ENCODE assay signal across 12 cellular contexts in genomic region chr17:35774499-35774898, GRCh38. TPM values are rescaled to one million over a fixed set of nuclear protein-coding genes. Genes with fewer than 3 reads are reported as not detected.
A peak's percentile ranks its signal among the peaks of the same experiment; 100 is the strongest.
DNase-seq lines count a peak whose midpoint lies in the region; ATAC-seq and TF ChIP-seq lines count a peak whose summit lies in the region.
"Had no signal": no experiment of that assay in that cellular context is flagged by ENCODE, and none has a peak within 500 bp of the region (broad histone marks: within the 10 kb centered on the region; RNA-seq: fewer than 3 reads in every experiment).

No MANE protein-coding gene starts in this region.

- H3K4me2 ChIP-seq in neural progenitor cell = peak overlapping the region; percentile 12

- no peaks in the 10 kb centered on the region for H3K9me3 Mint-ChIP-seq in natural killer cell treated with Interleukin-12 subunit alpha and Interleukin-12 subunit beta and Interleukin-15 and Interleukin-18, amount 100 ng/mL, for 72 hours
- H3K9me3 Mint-ChIP-seq in natural killer cell (no peaks in the 10 kb centered on the region), neural progenitor cell (no peaks in the 10 kb centered on the region)
- H3K9me3 Mint-ChIP-seq: activated naive CD4-positive, alpha-beta T cell treated with anti-CD3 and anti-CD28 coated beads, Interleukin-2, amount 10 ng/mL, durations not matched to agents 7 days and 5 days had no signal

- peaks cover 7 to 16% of the 10 kb centered on the region in 2 donors for H3K27me3 Mint-ChIP-seq in natural killer cell treated with Interleukin-12 subunit alpha and Interleukin-12 subunit beta and Interleukin-15 and Interleukin-18, amount 100 ng/mL, for 72 hours
- peaks cover 7 to 11% of the 10 kb centered on the region in 2 donors for H3K27me3 Mint-ChIP-seq in natural killer cell (ENCODE audit: low read depth in 2 of 2)
- H3K27me3 Mint-ChIP-seq in neural progenitor cell (ENCODE audit: insufficient read depth, low read depth) = peaks cover 8% of the 10 kb centered on the region

- H3K79me2 ChIP-seq in neural progenitor cell (ENCODE audit: low read depth) = no peaks in the 10 kb centered on the region

- H3K27ac ChIP-seq in neural progenitor cell (no peak overlapping the region), aorta (ENCODE audit: low read depth in 1 of 2, low read length in 2 of 2) (peak overlapping the region; percentile 77 to 85)

- no peaks in the 10 kb centered on the region for H3K36me3 ChIP-seq in neural progenitor cell
- no peaks in the 10 kb centered on the region for H3K36me3 ChIP-seq in aorta (ENCODE audit: control insufficient read depth in 1 of 2, insufficient read depth in 2 of 2, low read length in 1 of 2)

- H4K20me1 ChIP-seq in neural progenitor cell (ENCODE audit: low read depth) = no peaks in the 10 kb centered on the region

- WGBS in aorta, 2 donors = 6 to 11% methylated on average over 5 of the region's 5 CpGs

- TF ChIP-seq CTCF in natural killer cell (IDR thresholded peaks at IDR 0.05) (no peak), neural progenitor cell (IDR thresholded peaks at IDR 0.05) (no peak)

- no peak overlapping the region for H3K27ac Mint-ChIP-seq in natural killer cell treated with Interleukin-12 subunit alpha and Interleukin-12 subunit beta and Interleukin-15 and Interleukin-18, amount 100 ng/mL, for 72 hours
- H3K27ac Mint-ChIP-seq in natural killer cell (no peak overlapping the region), neural progenitor cell (peak overlapping the region; percentile 25)
- H3K27ac Mint-ChIP-seq: activated naive CD4-positive, alpha-beta T cell treated with anti-CD3 and anti-CD28 coated beads, Interleukin-2, amount 10 ng/mL, durations not matched to agents 7 days and 5 days had no signal

- H3F3A ChIP-seq in neural progenitor cell (ENCODE audit: low read depth) = peaks cover 5% of the 10 kb centered on the region

- H3K9me3 ChIP-seq in neural progenitor cell (ENCODE audit: low read depth) (no peaks in the 10 kb centered on the region), aorta (ENCODE audit: control insufficient read depth, low read length) (no peaks in the 10 kb centered on the region)

- H3K4me1 Mint-ChIP-seq in natural killer cell treated with Interleukin-12 subunit alpha and Interleukin-12 subunit beta and Interleukin-15 and Interleukin-18, amount 100 ng/mL, for 72 hours (ENCODE audit: low read depth in 2 of 2) = no peaks in the 10 kb centered on the region
- H3K4me1 Mint-ChIP-seq in natural killer cell (no peaks in the 10 kb centered on the region), neural progenitor cell (peaks cover 30% of the 10 kb centered on the region)
- H3K4me1 Mint-ChIP-seq: activated naive CD4-positive, alpha-beta T cell treated with anti-CD3 and anti-CD28 coated beads, Interleukin-2, amount 10 ng/mL, durations not matched to agents 7 days and 5 days had no signal

- peak; percentile 41 for DNase-seq in natural killer cell treated with Interleukin-12 subunit alpha and Interleukin-12 subunit beta and Interleukin-15 and Interleukin-18, amount 100 ng/mL, for 72 hours (ENCODE audit: low spot score)
- DNase-seq in natural killer cell = no peak
- DNase-seq in fibroblast of the conjunctiva (ENCODE audit: low read depth) = peak; percentile 63
- no peak for DNase-seq in neural progenitor cell (ENCODE audit: low spot score)
- DNase-seq in aorta = peak; percentile 86 to 92
- DNase-seq in cortex of kidney (lab: John Stamatoyannopoulos, UW) = no peak
- DNase-seq in iPS-NIHi7 (ENCODE audit: extremely low spot score) = no peak
- DNase-seq: activated CD4-positive, alpha-beta T cell treated with anti-CD3 and anti-CD28 coated beads for 48 hours; activated naive CD4-positive, alpha-beta T cell treated with anti-CD3 and anti-CD28 coated beads, Interleukin-2, amount 10 ng/mL, durations not matched to agents 7 days and 5 days; MV-4-11; stimulated activated CD8-positive, alpha-beta memory T cell treated with anti-CD3 and anti-CD28 coated beads, Interleukin-4, amount 100 ng/mL, for 48 hours had no signal

- H3K4me3 ChIP-seq in neural progenitor cell (no peak overlapping the region), aorta (ENCODE audit: low read length in 2 of 2) (no peak overlapping the region)

- intact Hi-C loops in natural killer cell (cut with micrococcal nuclease) = no loop called here
- intact Hi-C loops in aorta (cut with DNase I) = no loop called here

- peak overlapping the region; percentile 86 for H2AFZ ChIP-seq in neural progenitor cell (replicated peaks)

- no peak for ATAC-seq in natural killer cell treated with Interleukin-12 subunit alpha and Interleukin-12 subunit beta and Interleukin-15 and Interleukin-18, amount 100 ng/mL, for 72 hours
- ATAC-seq in natural killer cell (no peak), aorta (ENCODE audit: low FRiP score) (peak; percentile 87), HG02973 (IDR thresholded peaks at IDR 0.05; ENCODE audit: unreplicated experiment) (no peak)

- H3K27me3 ChIP-seq in neural progenitor cell (no peaks in the 10 kb centered on the region), aorta (ENCODE audit: control insufficient read depth in 1 of 2, insufficient read depth in 2 of 2, low read length in 1 of 2) (no peaks in the 10 kb centered on the region)

- H3K4me1 ChIP-seq in neural progenitor cell (peaks cover 30% of the 10 kb centered on the region), aorta (ENCODE audit: control insufficient read depth in 1 of 2, insufficient read depth in 2 of 2, low read length in 2 of 2) (no peaks in the 10 kb centered on the region)

- H3K4me3 Mint-ChIP-seq in natural killer cell treated with Interleukin-12 subunit alpha and Interleukin-12 subunit beta and Interleukin-15 and Interleukin-18, amount 100 ng/mL, for 72 hours = no peak overlapping the region
- no peak overlapping the region for H3K4me3 Mint-ChIP-seq in natural killer cell
- no peak overlapping the region for H3K4me3 Mint-ChIP-seq in neural progenitor cell
- H3K4me3 Mint-ChIP-seq: activated naive CD4-positive, alpha-beta T cell treated with anti-CD3 and anti-CD28 coated beads, Interleukin-2, amount 10 ng/mL, durations not matched to agents 7 days and 5 days had no signal

- H3K9ac ChIP-seq in neural progenitor cell = no peak overlapping the region

- no peaks in the 10 kb centered on the region for H3K36me3 Mint-ChIP-seq in natural killer cell treated with Interleukin-12 subunit alpha and Interleukin-12 subunit beta and Interleukin-15 and Interleukin-18, amount 100 ng/mL, for 72 hours
- H3K36me3 Mint-ChIP-seq in natural killer cell = no peaks in the 10 kb centered on the region
- H3K36me3 Mint-ChIP-seq in neural progenitor cell = no peaks in the 10 kb centered on the region
- H3K36me3 Mint-ChIP-seq: activated naive CD4-positive, alpha-beta T cell treated with anti-CD3 and anti-CD28 coated beads, Interleukin-2, amount 10 ng/mL, durations not matched to agents 7 days and 5 days had no signal

RNA-seq across cellular contexts. Expression of gene C17orf50, which starts 13.8 kb away (rescaled TPM):
- total RNA-seq in natural killer cell treated with Interleukin-12 subunit alpha and Interleukin-12 subunit beta and Interleukin-15 and Interleukin-18, amount 100 ng/mL, for 72 hours = not detected
- total RNA-seq in natural killer cell = not detected
- total RNA-seq in neural progenitor cell (ENCODE audit: low replicate concordance) = not detected in 2 replicates
- not detected for total RNA-seq in aorta
- polyA plus RNA-seq in aorta = not detected

RNA-seq across cellular contexts. Expression of gene MMP28, which starts 20.9 kb away (rescaled TPM):
- total RNA-seq in natural killer cell treated with Interleukin-12 subunit alpha and Interleukin-12 subunit beta and Interleukin-15 and Interleukin-18, amount 100 ng/mL, for 72 hours = not detected
- total RNA-seq in natural killer cell = 1 to 10 TPM in 1 of 3 donors, not detected in 2; 1.1 TPM
- not detected in 2 replicates for total RNA-seq in neural progenitor cell (ENCODE audit: low replicate concordance)
- 1 to 10 TPM; 4.5 to 6.4 TPM for total RNA-seq in aorta
- 1 to 10 TPM; 1.5 to 5.4 TPM for polyA plus RNA-seq in aorta

RNA-seq across cellular contexts. Expression of gene GAS2L2, which starts 21.5 kb away (rescaled TPM):
- total RNA-seq in natural killer cell treated with Interleukin-12 subunit alpha and Interleukin-12 subunit beta and Interleukin-15 and Interleukin-18, amount 100 ng/mL, for 72 hours = not detected
- total RNA-seq in natural killer cell (under 1 TPM in 1 of 3 donors, not detected in 2; 0.23 TPM), neural progenitor cell (ENCODE audit: low replicate concordance) (0.09 TPM in 1 of 2 replicates, not detected in the other), aorta (not detected)
- under 1 TPM in 1 of 2 donors, not detected in 1; 0.05 TPM for polyA plus RNA-seq in aorta

RNA-seq across cellular contexts. Expression of gene TAF15, which starts 34.8 kb away (rescaled TPM):
- total RNA-seq in natural killer cell treated with Interleukin-12 subunit alpha and Interleukin-12 subunit beta and Interleukin-15 and Interleukin-18, amount 100 ng/mL, for 72 hours = 100 to 1,000 TPM; 235 to 249 TPM
- total RNA-seq in natural killer cell = 100 to 1,000 TPM; 214 to 253 (median 214) TPM
- 84.8 and 90.1 TPM in 2 replicates for total RNA-seq in neural progenitor cell (ENCODE audit: low replicate concordance)
- total RNA-seq in aorta = 100 to 1,000 TPM; 136 to 167 TPM
- 100 to 1,000 TPM in 1 of 2 donors, 10 to 100 TPM in 1; 86.2 to 143 TPM for polyA plus RNA-seq in aorta

RNA-seq across cellular contexts. Expression of gene RASL10B, which starts 43.1 kb away (rescaled TPM):
- under 1 TPM in 1 of 2 donors, not detected in 1; 0.14 TPM for total RNA-seq in natural killer cell treated with Interleukin-12 subunit alpha and Interleukin-12 subunit beta and Interleukin-15 and Interleukin-18, amount 100 ng/mL, for 72 hours
- total RNA-seq in natural killer cell (under 1 TPM in 1 of 3 donors, not detected in 2; 0.07 TPM), neural progenitor cell (ENCODE audit: low replicate concordance) (4.8 and 14.5 TPM in 2 replicates), aorta (1 to 10 TPM; 1.3 to 3.5 TPM)
- 1 to 10 TPM in 1 of 2 donors, under 1 TPM in 1; 0.31 to 1.3 TPM for polyA plus RNA-seq in aorta

Comparison
In these comparisons a context has a peak if more than half of its experiments do, and no peak if none do; other contexts are left out.
1. DNase-seq: peak in natural killer cell treated with Interleukin-12 subunit alpha and Interleukin-12 subunit beta and Interleukin-15 and Interleukin-18, amount 100 ng/mL, for 72 hours (single experiment), fibroblast of the conjunctiva (single experiment) and aorta (2 of 2); none in natural killer cell (single experiment), neural progenitor cell (single experiment), cortex of kidney (single experiment) and iPS-NIHi7 (single experiment).